In genomic region chr10:92291610-92291859, GRCh38 we compare ENCODE assay signal across 8 cellular contexts. TPM values are rescaled to one million over a fixed set of nuclear protein-coding genes. Genes with fewer than 3 reads are reported as not detected.
A peak's percentile ranks its signal among the peaks of the same experiment; 100 is the strongest.
DNase-seq lines count a peak whose midpoint lies in the region; ATAC-seq and TF ChIP-seq lines count a peak whose summit lies in the region.

No MANE protein-coding gene starts in this region.

- H4K20me1 ChIP-seq in BLaER1 treated with 17β-estradiol and CSF1 and Interleukin-3, amounts not matched to agents 10 nM and 100 nM = peaks cover 43 to 52% (median 45%) of the 10 kb centered on the region in 11 experiments

- intact Hi-C loops in MCF 10A (cut with micrococcal nuclease) = loop anchor here (1.0 kb wide), 4 partner anchors 51 to 204 kb away; no protein-coding TSS in a partner anchor
- intact Hi-C loops in sciatic nerve (cut with DNase I) = no loop called here

- H3K9ac ChIP-seq in BLaER1 treated with 17β-estradiol and CSF1 and Interleukin-3, amounts not matched to agents 10 nM and 100 nM = peak overlapping the region; percentile 87 to 99 (median 99)
- H3K9ac ChIP-seq in HUES48 (ENCODE audit: low read depth, low read length) = peak overlapping the region; percentile 92

- H3K9me3 Mint-ChIP-seq in MCF 10A (ENCODE audit: unreplicated experiment) = no peaks in the 10 kb centered on the region
- no peaks in the 10 kb centered on the region for H3K9me3 Mint-ChIP-seq in mesothelial cell of epicardium

- H3K4me3 Mint-ChIP-seq in MCF 10A (ENCODE audit: unreplicated experiment) (peak overlapping the region; percentile 90), mesothelial cell of epicardium (peak overlapping the region; percentile 92)

- peaks cover 11% of the 10 kb centered on the region for H3K4me1 Mint-ChIP-seq in MCF 10A (ENCODE audit: insufficient read depth, unreplicated experiment)
- H3K4me1 Mint-ChIP-seq in mesothelial cell of epicardium = peaks cover 21% of the 10 kb centered on the region

- H3K36me3 ChIP-seq in BLaER1 treated with 17β-estradiol and CSF1 and Interleukin-3, amounts not matched to agents 10 nM and 100 nM = peaks cover 20 to 40% (median 32%) of the 10 kb centered on the region in 11 experiments
- peaks cover 14% of the 10 kb centered on the region for H3K36me3 ChIP-seq in HUES48 (ENCODE audit: control insufficient read depth, insufficient read depth, low read length)

- POLR2A ChIA-PET in MCF 10A (lab: Yijun Ruan, JAX) = interaction anchor here (0.7 to 8.1 kb wide), 37 partner anchors 11 to 1179 kb away, joined by 3 to 371 read pairs (median 5); partner anchors contain the start of gene BTAF1

- H3K4me3 ChIP-seq in BLaER1 treated with 17β-estradiol and CSF1 and Interleukin-3, amounts not matched to agents 10 nM and 100 nM = peak overlapping the region; percentile 73 to 100 (median 99)
- peak overlapping the region; percentile 71 for H3K4me3 ChIP-seq in HUES48 (ENCODE audit: low read depth, low read length)

- H3K9me3 ChIP-seq in BLaER1 treated with 17β-estradiol and CSF1 and Interleukin-3, amounts not matched to agents 10 nM and 100 nM (replicated peaks in 1 of 11) = no peaks in the 10 kb centered on the region
- H3K9me3 ChIP-seq in HUES48 (ENCODE audit: control insufficient read depth, insufficient read depth, low read length) = no peaks in the 10 kb centered on the region

- peaks cover 28 to 54% (median 35%) of the 10 kb centered on the region in 10 experiments for H3K4me1 ChIP-seq in BLaER1 treated with 17β-estradiol and CSF1 and Interleukin-3, amounts not matched to agents 10 nM and 100 nM
- H3K4me1 ChIP-seq in HUES48 (ENCODE audit: control insufficient read depth, insufficient read depth, low read length) = 0 out of 2 replicates have a peak, but pooled peaks cover 7% of the 10 kb centered on the region

- TF ChIP-seq CTCF in MCF 10A (IDR thresholded peaks at IDR 0.05; ENCODE audit: unreplicated experiment) (no peak), mesothelial cell of epicardium (IDR thresholded peaks at IDR 0.05; ENCODE audit: unreplicated experiment) (no peak)

- H3K27ac ChIP-seq in BLaER1 treated with 17β-estradiol and CSF1 and Interleukin-3, amounts not matched to agents 10 nM and 100 nM = peak overlapping the region; percentile 85 to 99 (median 97)
- peak overlapping the region; percentile 88 for H3K27ac ChIP-seq in HUES48 (ENCODE audit: low read depth, low read length)

- CTCF ChIA-PET in MCF 10A (lab: Yijun Ruan, JAX) = interaction anchor here (0.6 to 5.4 kb wide), 25 partner anchors 7 to 300 kb away, joined by 3 to 49 read pairs (median 4); no protein-coding TSS in a partner anchor

- peaks cover 0 to 3% (median 0%) of the 10 kb centered on the region in 11 experiments; a peak in 1 of 22 replicates for H3K27me3 ChIP-seq in BLaER1 treated with 17β-estradiol and CSF1 and Interleukin-3, amounts not matched to agents 10 nM and 100 nM
- H3K27me3 ChIP-seq in HUES48 (ENCODE audit: control insufficient read depth, insufficient read depth, low read length) = no peaks in the 10 kb centered on the region

- peak overlapping the region; percentile 54 to 90 (median 79); a peak in 21 of 22 replicates for H3K4me2 ChIP-seq in BLaER1 treated with 17β-estradiol and CSF1 and Interleukin-3, amounts not matched to agents 10 nM and 100 nM

- BruUV-seq in MCF 10A (replicated peaks; lab: Mats Ljungman, UMichigan) = no TSS peak

- H3K27me3 Mint-ChIP-seq in MCF 10A (ENCODE audit: insufficient read depth, unreplicated experiment) (no peaks in the 10 kb centered on the region), mesothelial cell of epicardium (ENCODE audit: low read depth) (no peaks in the 10 kb centered on the region)

- ATAC-seq in sciatic nerve (no peak), HG02610 (IDR thresholded peaks at IDR 0.05; ENCODE audit: unreplicated experiment) (no peak)

- H3K36me3 Mint-ChIP-seq in MCF 10A (ENCODE audit: insufficient read depth, unreplicated experiment) (peaks cover 13% of the 10 kb centered on the region), mesothelial cell of epicardium (peaks cover 8% of the 10 kb centered on the region)

- H3K27ac Mint-ChIP-seq in MCF 10A (ENCODE audit: low read depth, unreplicated experiment) (peak overlapping the region; percentile 83), mesothelial cell of epicardium (peak overlapping the region; percentile 47)

- DNase-seq in MCF 10A (ENCODE audit: unreplicated experiment) = no peak
- no peak for DNase-seq in mesothelial cell of epicardium (ENCODE audit: low spot score in 2 of 2, unreplicated experiment in 2 of 2)
- DNase-seq in sciatic nerve (ENCODE audit: low spot score) = no peak
- no peak for DNase-seq in NK-92 treated with Interleukin-12 subunit alpha and Interleukin-12 subunit beta, amount 100 ng/mL, for 24 hours (lab: John Stamatoyannopoulos, UW)
- DNase-seq in COR-L47 (lab: John Stamatoyannopoulos, UW) = no peak

RNA-seq across cellular contexts. Expression of gene MARCHF5, which starts 0.6 kb away (rescaled TPM):
- total RNA-seq in MCF 10A (2022) = 52.1 and 53.1 TPM in 2 replicates
- 63.8 to 66.1 TPM (median 65.9 TPM) in 3 replicates for total RNA-seq in mesothelial cell of epicardium
- 37.4 TPM for total RNA-seq in sciatic nerve

RNA-seq across cellular contexts. Expression of gene CPEB3, which starts 0.7 kb away (rescaled TPM):
- total RNA-seq in MCF 10A (2022) (2.8 and 4.2 TPM in 2 replicates), mesothelial cell of epicardium (2.6 to 3.0 TPM (median 2.6 TPM) in 3 replicates), sciatic nerve (6.2 TPM)
